In genomic region chr7:23594879-23595604, GRCh38 we compare ENCODE assay signal across 8 cellular contexts. TPM values are rescaled to one million over a fixed set of nuclear protein-coding genes. Genes with fewer than 3 reads are reported as not detected.
A peak's percentile ranks its signal among the peaks of the same experiment; 100 is the strongest.
DNase-seq lines count a peak whose midpoint lies in the region; ATAC-seq and TF ChIP-seq lines count a peak whose summit lies in the region.

No MANE protein-coding gene starts in this region.

- peaks cover 44% of the 10 kb centered on the region for H3K4me1 Mint-ChIP-seq in activated naive CD8-positive, alpha-beta T cell treated with anti-CD3 and anti-CD28 coated beads for 36 hours

- peak overlapping the region; percentile 81 for H3K27ac Mint-ChIP-seq in activated naive CD8-positive, alpha-beta T cell treated with anti-CD3 and anti-CD28 coated beads for 36 hours

- H3K4me3 Mint-ChIP-seq in activated naive CD8-positive, alpha-beta T cell treated with anti-CD3 and anti-CD28 coated beads for 36 hours: no peak overlapping the region

- H3K9me3 Mint-ChIP-seq in activated naive CD8-positive, alpha-beta T cell treated with anti-CD3 and anti-CD28 coated beads for 36 hours: peaks cover 2% of the 10 kb centered on the region

- H3K36me3 Mint-ChIP-seq in activated naive CD8-positive, alpha-beta T cell treated with anti-CD3 and anti-CD28 coated beads for 36 hours: peaks cover 3% of the 10 kb centered on the region

- peak; percentile 56 for ATAC-seq in HG03558 (IDR thresholded peaks at IDR 0.05; ENCODE audit: extremely low read depth, unreplicated experiment)

- in situ Hi-C loops in G401 (cut with HindIII; ENCODE audit: low sequenced_read_pairs): no loop called here

- TF ChIP-seq CTCF in GM20000 (IDR thresholded peaks at IDR 0.05; ENCODE audit: extremely low read depth, missing control alignments): no peak

- DNase-seq in GF-D8 (lab: John Stamatoyannopoulos, UW): peak; percentile 85
- peak; percentile 84 for DNase-seq in GM20000 (ENCODE audit: low spot score)
- peak; percentile 51 for DNase-seq in activated naive CD8-positive, alpha-beta T cell treated with anti-CD3 and anti-CD28 coated beads for 36 hours
- no peak for DNase-seq in G401 (ENCODE audit: low spot score)
- no peak for DNase-seq in DMS79 treated with DMSO at 0.1 percent for 48 hours (lab: John Stamatoyannopoulos, UW)
- DNase-seq in epidermal melanocyte (ENCODE audit: insufficient read length, low spot score): no peak
- no peak for DNase-seq in pons (ENCODE audit: low spot score)

- peaks cover 10% of the 10 kb centered on the region for H3K27me3 Mint-ChIP-seq in activated naive CD8-positive, alpha-beta T cell treated with anti-CD3 and anti-CD28 coated beads for 36 hours

RNA-seq across cellular contexts. Expression of gene CCDC126, which starts 2.1 kb away (rescaled TPM):
- total RNA-seq in activated naive CD8-positive, alpha-beta T cell treated with anti-CD3 and anti-CD28 coated beads for 36 hours: 1 to 10 TPM; 3.9 to 4.3 TPM
- total RNA-seq in G401 (2014; rRNA removed; shearing (Covaris generic)): 3.3 and 6.5 TPM in 2 replicates

Comparison
In these comparisons a context has a peak if more than half of its experiments do, and no peak if none do; other contexts are left out.
1. DNase-seq: peak in GF-D8 (single experiment), GM20000 (single experiment) and activated naive CD8-positive, alpha-beta T cell treated with anti-CD3 and anti-CD28 coated beads for 36 hours (single experiment); none in G401 (single experiment), DMS79 treated with DMSO at 0.1 percent for 48 hours (single experiment), epidermal melanocyte (single experiment) and pons (single experiment).